Comparison of ENCODE assay signal across 21 cellular contexts in genomic region chr4:62133498-62133897, GRCh38.
DNase-seq lines count a peak whose midpoint lies in the region; ATAC-seq, FAIRE-seq and TF ChIP-seq lines count a peak whose summit lies in the region.
"Had no signal": no experiment of that assay in that cellular context is flagged by ENCODE, and none has a peak within 500 bp of the region (broad histone marks: within the 10 kb centered on the region; RNA-seq: fewer than 3 reads in every experiment).

No MANE protein-coding gene starts in this region.

- no peak overlapping the region for H3K4me3 Mint-ChIP-seq in astrocyte (ENCODE audit: unreplicated experiment)
- H3K4me3 Mint-ChIP-seq: B cell, CD14-positive monocyte, H9, HFFc6 had no signal

- H3K9ac ChIP-seq in astrocyte (ENCODE audit: low read length) = no peak overlapping the region

- H3K27ac ChIP-seq in astrocyte (ENCODE audit: low read depth, low read length) (no peak overlapping the region), heart left ventricle (peak overlapping the region; percentile 70 to 96 (median 86))

- DNase-seq in NCI-H226 (peak; percentile 87), astrocyte (ENCODE audit: low read depth) (no peak), heart left ventricle (peak in 2 of 5 donors; percentile 22 to 28), left lobe of liver (ENCODE audit: low spot score) (no peak), T-helper 2 cell (no peak), NCI-H748 (lab: John Stamatoyannopoulos, UW; ENCODE audit: unreplicated experiment) (no peak)
- DNase-seq: DMS79 treated with DMSO at 0.1 percent for 48 hours, H9, HFFc6, KG1, NCI-H1092, NCI-H2029 treated with DMSO at 0.1 percent for 48 hours, NCI-H2171, NCI-H524 treated with DMSO at 0.1 percent for 48 hours, SHP77 had no signal

- H3K36me3 Mint-ChIP-seq in astrocyte (ENCODE audit: low read depth, unreplicated experiment) = peaks cover 2% of the 10 kb centered on the region
- H3K36me3 Mint-ChIP-seq: CD14-positive monocyte had no signal

- no peak overlapping the region for H2AFZ ChIP-seq in astrocyte (ENCODE audit: low read depth, low read length)

- TF ChIP-seq POLR2A in heart left ventricle (IDR thresholded peaks at IDR 0.05) = no peak

- H3K9me3 ChIP-seq in astrocyte (ENCODE audit: insufficient read depth, low read depth, low read length) (no peaks in the 10 kb centered on the region), heart left ventricle (peaks cover 0 to 21% (median 0%) of the 10 kb centered on the region in 12 donors)

- intact Hi-C loops in heart left ventricle (cut with DNase I) = no loop called here

- no peaks in the 10 kb centered on the region for H3K27me3 Mint-ChIP-seq in astrocyte (ENCODE audit: low read depth, unreplicated experiment)
- H3K27me3 Mint-ChIP-seq: B cell had no signal

- H3K36me3 ChIP-seq in astrocyte (ENCODE audit: insufficient read depth, low read length) = no peaks in the 10 kb centered on the region
- H3K36me3 ChIP-seq in heart left ventricle = no peaks in the 10 kb centered on the region

- ATAC-seq in heart left ventricle = peak; percentile 88 to 92 (median 90)
- ATAC-seq in left lobe of liver = peak; percentile 36
- ATAC-seq in HG03439 (IDR thresholded peaks at IDR 0.05; ENCODE audit: unreplicated experiment) = no peak
- no peak for ATAC-seq in HG02610 (IDR thresholded peaks at IDR 0.05; ENCODE audit: unreplicated experiment)
- ATAC-seq: GM12878 had no signal

- peak overlapping the region; percentile 34 for H3K4me2 ChIP-seq in astrocyte (ENCODE audit: low read length)

- H3K4me1 ChIP-seq in astrocyte (ENCODE audit: insufficient read depth, low read length) (peaks cover 4% of the 10 kb centered on the region), heart left ventricle (peaks cover 0 to 9% (median 0%) of the 10 kb centered on the region in 12 donors)

- TF ChIP-seq CTCF in astrocyte (IDR thresholded peaks at IDR 0.05; ENCODE audit: insufficient read depth, low read depth, low read length) (no peak), heart left ventricle (IDR thresholded peaks at IDR 0.05) (no peak)

- H3K4me3 ChIP-seq in astrocyte (ENCODE audit: insufficient read depth, low read depth, low read length) (no peak overlapping the region), heart left ventricle (peak overlapping the region; percentile 21 to 61 (median 52))
- H3K4me3 ChIP-seq: GM12878 had no signal

- H3K4me1 Mint-ChIP-seq in astrocyte (ENCODE audit: low read depth, unreplicated experiment) = peaks cover 4% of the 10 kb centered on the region
- H3K4me1 Mint-ChIP-seq: B cell, CD14-positive monocyte had no signal

- no peaks in the 10 kb centered on the region for H3K27me3 ChIP-seq in astrocyte (ENCODE audit: insufficient read depth, low read length)
- H3K27me3 ChIP-seq in heart left ventricle = no peaks in the 10 kb centered on the region

- no peak overlapping the region for H3K27ac Mint-ChIP-seq in astrocyte (ENCODE audit: unreplicated experiment)
- H3K27ac Mint-ChIP-seq: B cell, CD14-positive monocyte, H9, HFFc6 had no signal

- H3K79me2 ChIP-seq in astrocyte (ENCODE audit: insufficient read depth, low read length) = no peaks in the 10 kb centered on the region

- FAIRE-seq in astrocyte (lab: Jason Lieb, UNC) = no peak
- FAIRE-seq: A204.1, GM12878 had no signal

- H3K9me3 Mint-ChIP-seq in astrocyte (ENCODE audit: unreplicated experiment) = peaks cover 8% of the 10 kb centered on the region

- no peaks in the 10 kb centered on the region for H4K20me1 ChIP-seq in astrocyte (ENCODE audit: insufficient read depth, low read length)

Comparison
In these comparisons a context has a peak if more than half of its experiments do, and no peak if none do; other contexts are left out.
1. ATAC-seq: peak in heart left ventricle (4 of 4) and left lobe of liver (single experiment); none in HG03439 (single experiment) and HG02610 (single experiment).